Comparison of ENCODE assay signal across 2 cellular contexts in the genomic region with DNA sequence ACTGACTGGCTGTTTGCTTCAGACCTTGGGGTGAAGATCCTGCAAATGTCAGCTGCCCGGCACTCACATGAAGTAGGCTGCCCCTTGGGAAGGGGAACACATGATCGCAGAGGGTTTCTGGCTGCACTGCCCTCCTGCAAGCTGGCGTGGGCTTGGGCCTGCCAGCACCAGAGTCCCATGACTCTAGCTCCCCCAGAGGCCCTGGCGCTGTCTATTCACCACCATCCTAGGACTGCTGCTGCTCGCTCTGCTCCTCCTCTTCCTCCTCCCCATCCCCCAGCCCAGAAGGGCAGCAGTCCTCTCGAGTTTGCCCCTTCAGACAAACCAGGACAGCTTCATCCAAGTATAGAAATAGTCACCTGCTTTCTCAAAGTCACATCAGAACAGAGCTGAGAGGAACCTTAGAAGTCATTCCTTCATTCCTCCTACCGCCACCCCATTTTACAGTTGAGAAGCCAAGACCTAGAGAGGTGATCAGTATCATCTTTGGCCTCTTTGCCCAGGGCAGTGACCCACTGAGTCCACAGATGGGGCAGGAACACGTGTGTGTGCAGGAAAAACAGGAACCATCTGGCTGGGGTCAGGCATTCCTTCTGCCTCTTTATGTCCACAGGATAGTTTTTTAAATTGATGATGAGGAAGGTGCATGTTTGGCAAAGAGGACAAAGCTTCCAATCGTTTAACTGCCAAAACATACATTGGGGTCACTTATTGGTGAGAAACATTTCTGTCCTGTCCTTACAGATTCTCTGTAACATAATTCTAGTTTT.
TF ChIP-seq lines count a peak whose summit lies in the region.

No MANE protein-coding gene starts in this region.

TF ChIP-seq in HepG2, 621 proteins besides CTCF, POLR2A, EP300 and RAD21:
- TF ChIP-seq ZNF263 (CRISPR knock-in tag; IDR thresholded peaks at IDR 0.05) (peak; percentile 73), HMG20A (CRISPR knock-in tag; IDR thresholded peaks at IDR 0.05; ENCODE audit: borderline replicate concordance) (no peak)
- TF ChIP-seq, protein P1, sequence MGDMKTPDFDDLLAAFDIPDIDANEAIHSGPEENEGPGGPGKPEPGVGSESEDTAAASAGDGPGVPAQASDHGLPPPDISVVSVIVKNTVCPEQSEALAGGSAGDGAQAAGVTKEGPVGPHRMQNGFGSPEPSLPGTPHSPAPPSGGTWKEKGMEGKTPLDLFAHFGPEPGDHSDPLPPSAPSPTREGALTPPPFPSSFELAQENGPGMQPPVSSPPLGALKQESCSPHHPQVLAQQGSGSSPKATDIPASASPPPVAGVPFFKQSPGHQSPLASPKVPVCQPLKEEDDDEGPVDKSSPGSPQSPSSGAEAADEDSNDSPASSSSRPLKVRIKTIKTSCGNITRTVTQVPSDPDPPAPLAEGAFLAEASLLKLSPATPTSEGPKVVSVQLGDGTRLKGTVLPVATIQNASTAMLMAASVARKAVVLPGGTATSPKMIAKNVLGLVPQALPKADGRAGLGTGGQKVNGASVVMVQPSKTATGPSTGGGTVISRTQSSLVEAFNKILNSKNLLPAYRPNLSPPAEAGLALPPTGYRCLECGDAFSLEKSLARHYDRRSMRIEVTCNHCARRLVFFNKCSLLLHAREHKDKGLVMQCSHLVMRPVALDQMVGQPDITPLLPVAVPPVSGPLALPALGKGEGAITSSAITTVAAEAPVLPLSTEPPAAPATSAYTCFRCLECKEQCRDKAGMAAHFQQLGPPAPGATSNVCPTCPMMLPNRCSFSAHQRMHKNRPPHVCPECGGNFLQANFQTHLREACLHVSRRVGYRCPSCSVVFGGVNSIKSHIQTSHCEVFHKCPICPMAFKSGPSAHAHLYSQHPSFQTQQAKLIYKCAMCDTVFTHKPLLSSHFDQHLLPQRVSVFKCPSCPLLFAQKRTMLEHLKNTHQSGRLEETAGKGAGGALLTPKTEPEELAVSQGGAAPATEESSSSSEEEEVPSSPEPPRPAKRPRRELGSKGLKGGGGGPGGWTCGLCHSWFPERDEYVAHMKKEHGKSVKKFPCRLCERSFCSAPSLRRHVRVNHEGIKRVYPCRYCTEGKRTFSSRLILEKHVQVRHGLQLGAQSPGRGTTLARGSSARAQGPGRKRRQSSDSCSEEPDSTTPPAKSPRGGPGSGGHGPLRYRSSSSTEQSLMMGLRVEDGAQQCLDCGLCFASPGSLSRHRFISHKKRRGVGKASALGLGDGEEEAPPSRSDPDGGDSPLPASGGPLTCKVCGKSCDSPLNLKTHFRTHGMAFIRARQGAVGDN (CRISPR knock-in tag; IDR thresholded peaks at IDR 0.05) = no peak; the same call in 1 of the 2 replicates

TF ChIP-seq in WTC11, 78 proteins besides CTCF, POLR2A, EP300 and RAD21:
- TF ChIP-seq ETV6 (CRISPR knock-in tag; IDR thresholded peaks at IDR 0.05) = no peak
- no peak for TF ChIP-seq GRHL2 (CRISPR knock-in tag; IDR thresholded peaks at IDR 0.05; ENCODE audit: insufficient replicate concordance, severe bottlenecking)
- TF ChIP-seq FOXP1 (CRISPR knock-in tag; IDR thresholded peaks at IDR 0.05; ENCODE audit: borderline replicate concordance) = no peak
- no peak for TF ChIP-seq SMAD4 (CRISPR knock-in tag; IDR thresholded peaks at IDR 0.05)
- TF ChIP-seq ZNF416 (CRISPR knock-in tag; IDR thresholded peaks at IDR 0.05) = no peak
- no peak for TF ChIP-seq ZBTB21 (CRISPR knock-in tag; IDR thresholded peaks at IDR 0.05; ENCODE audit: borderline replicate concordance)
- TF ChIP-seq AR (CRISPR knock-in tag; IDR thresholded peaks at IDR 0.05) = no peak
- TF ChIP-seq MLX (CRISPR knock-in tag; IDR thresholded peaks at IDR 0.05) = no peak
- no peak for TF ChIP-seq TP53 (CRISPR knock-in tag; IDR thresholded peaks at IDR 0.05)
- no peak for TF ChIP-seq E2F1 (CRISPR knock-in tag; IDR thresholded peaks at IDR 0.05)
- TF ChIP-seq PREB (CRISPR knock-in tag; IDR thresholded peaks at IDR 0.05; ENCODE audit: borderline replicate concordance) = no peak
- no peak for TF ChIP-seq NR2C2 (CRISPR knock-in tag; IDR thresholded peaks at IDR 0.05)
- TF ChIP-seq CBFB (CRISPR knock-in tag; IDR thresholded peaks at IDR 0.05; ENCODE audit: low read depth) = no peak
- TF ChIP-seq, protein P2, sequence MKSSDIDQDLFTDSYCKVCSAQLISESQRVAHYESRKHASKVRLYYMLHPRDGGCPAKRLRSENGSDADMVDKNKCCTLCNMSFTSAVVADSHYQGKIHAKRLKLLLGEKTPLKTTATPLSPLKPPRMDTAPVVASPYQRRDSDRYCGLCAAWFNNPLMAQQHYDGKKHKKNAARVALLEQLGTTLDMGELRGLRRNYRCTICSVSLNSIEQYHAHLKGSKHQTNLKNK (CRISPR knock-in tag; IDR thresholded peaks at IDR 0.05) = no peak
- TF ChIP-seq ZNF671 (CRISPR knock-in tag; IDR thresholded peaks at IDR 0.05) = no peak
- TF ChIP-seq JUN (CRISPR knock-in tag; IDR thresholded peaks at IDR 0.05) = no peak
- no peak for TF ChIP-seq IRF2 (CRISPR knock-in tag; IDR thresholded peaks at IDR 0.05; ENCODE audit: borderline replicate concordance, low read depth)
- TF ChIP-seq RORB (CRISPR knock-in tag; IDR thresholded peaks at IDR 0.05) = no peak
